In genomic region chr18:21191596-21192307, GRCh38 we compare ENCODE assay signal across 8 cellular contexts. TPM values are rescaled to one million over a fixed set of nuclear protein-coding genes. Genes with fewer than 3 reads are reported as not detected.
DNase-seq lines count a peak whose midpoint lies in the region; ATAC-seq, FAIRE-seq and TF ChIP-seq lines count a peak whose summit lies in the region.

No MANE protein-coding gene starts in this region.

- DNase-seq in AG04449 (ENCODE audit: low read depth, low spot score) (no peak), GM12865 (ENCODE audit: low read depth) (peak; percentile 52), NCI-H2029 (lab: John Stamatoyannopoulos, UW) (peak; percentile 33), left ventricle myocardium superior (peak; percentile 56), small intestine (peak; percentile 48)
- peak; percentile 46 for DNase-seq in activated CD8-positive, alpha-beta T cell treated with anti-CD3 and anti-CD28 coated beads for 36 hours

- CTCF ChIA-PET in AG04449 (lab: Yijun Ruan, JAX), result interaction anchor here (0.8 to 10.6 kb wide), 21 partner anchors 12 to 775 kb away, joined by 3 to 190 read pairs (median 4); partner anchors contain the start of gene ESCO1
- CTCF ChIA-PET in activated CD8-positive, alpha-beta T cell treated with anti-CD3 and anti-CD28 coated beads for 36 hours (lab: Charles Lee), result interaction anchor here (1.0 to 6.5 kb wide), 3 partner anchors 12 to 255 kb away, joined by 4 to 66 read pairs (median 6); no protein-coding TSS in a partner anchor

- no peaks in the 10 kb centered on the region for H3K9me3 Mint-ChIP-seq in activated CD8-positive, alpha-beta T cell treated with anti-CD3 and anti-CD28 coated beads for 36 hours

- intact Hi-C loops in activated CD8-positive, alpha-beta T cell treated with anti-CD3 and anti-CD28 coated beads for 36 hours (cut with micrococcal nuclease), result loop anchor here (10.0 kb wide), 1 partner anchor 293 kb away; no protein-coding TSS in a partner anchor
- intact Hi-C loops in left ventricle myocardium superior (cut with micrococcal nuclease), result no loop called here

- no peak overlapping the region for H3K4me3 Mint-ChIP-seq in activated CD8-positive, alpha-beta T cell treated with anti-CD3 and anti-CD28 coated beads for 36 hours

- H3K36me3 ChIP-seq in small intestine (ENCODE audit: control insufficient read depth in 2 of 2, insufficient read depth in 2 of 2, low read length in 2 of 2), result no peaks in the 10 kb centered on the region

- TF ChIP-seq CTCF in AG04449 (IDR thresholded peaks at IDR 0.05; ENCODE audit: insufficient read depth, low read length, missing control alignments) (peak; percentile 88), GM12865 (IDR thresholded peaks at IDR 0.05; ENCODE audit: insufficient read depth, low read depth, low read length, missing control alignments) (peak; percentile 57)
- no peak for TF ChIP-seq CTCF in activated CD8-positive, alpha-beta T cell treated with anti-CD3 and anti-CD28 coated beads for 36 hours (IDR thresholded peaks at IDR 0.05)

- no peak overlapping the region for H3K27ac ChIP-seq in small intestine (ENCODE audit: low read depth in 1 of 2, low read length in 1 of 2)

- no peak overlapping the region for H3K27ac Mint-ChIP-seq in activated CD8-positive, alpha-beta T cell treated with anti-CD3 and anti-CD28 coated beads for 36 hours

- POLR2A ChIA-PET in AG04449 (lab: Yijun Ruan, JAX), result interaction anchor here (0.6 kb wide), 2 partner anchors 74 to 409 kb away, joined by 3 read pairs; partner anchors contain the start of gene ESCO1
- POLR2A ChIA-PET in activated CD8-positive, alpha-beta T cell treated with anti-CD3 and anti-CD28 coated beads for 36 hours (lab: Charles Lee), result no interaction called here

- no peak for FAIRE-seq in small intestine (lab: Jason Lieb, UNC)

- H3K4me3 ChIP-seq in AG04449 (ENCODE audit: low read depth, low read length) (no peak overlapping the region), GM12865 (ENCODE audit: low read depth, low read length) (no peak overlapping the region), small intestine (ENCODE audit: low read depth in 1 of 2, low read length in 2 of 2) (no peak overlapping the region)

- ATAC-seq in activated CD8-positive, alpha-beta T cell treated with anti-CD3 and anti-CD28 coated beads for 36 hours, result no peak
- ATAC-seq in left ventricle myocardium superior (peak; percentile 81), GM19023 (IDR thresholded peaks at IDR 0.05; ENCODE audit: unreplicated experiment) (no peak), HG02981 (IDR thresholded peaks at IDR 0.05; ENCODE audit: unreplicated experiment) (no peak)

- 52 to 58% (median 54%) methylated on average over 7 of the region's 7 CpGs for WGBS in small intestine, 3 donors

- no peaks in the 10 kb centered on the region for H3K36me3 Mint-ChIP-seq in activated CD8-positive, alpha-beta T cell treated with anti-CD3 and anti-CD28 coated beads for 36 hours (ENCODE audit: low read depth)

- H3K9me3 ChIP-seq in small intestine (ENCODE audit: control insufficient read depth, low read depth), result no peaks in the 10 kb centered on the region

- H3K27me3 Mint-ChIP-seq in activated CD8-positive, alpha-beta T cell treated with anti-CD3 and anti-CD28 coated beads for 36 hours, result peaks cover 10% of the 10 kb centered on the region

- H3K27me3 ChIP-seq in small intestine (ENCODE audit: control insufficient read depth in 2 of 2, insufficient read depth in 2 of 2, low read length in 2 of 2), result no peaks in the 10 kb centered on the region

- H3K4me1 ChIP-seq in small intestine (ENCODE audit: control insufficient read depth in 2 of 2, insufficient read depth in 1 of 2, low read depth in 1 of 2, low read length in 1 of 2), result no peaks in the 10 kb centered on the region

- no peaks in the 10 kb centered on the region for H3K4me1 Mint-ChIP-seq in activated CD8-positive, alpha-beta T cell treated with anti-CD3 and anti-CD28 coated beads for 36 hours (ENCODE audit: low read depth)

RNA-seq across cellular contexts. Expression of gene GREB1L, which starts 50.3 kb away (rescaled TPM):
- total RNA-seq in activated CD8-positive, alpha-beta T cell treated with anti-CD3 and anti-CD28 coated beads for 36 hours, result not detected
- total RNA-seq in left ventricle myocardium superior, result 7.2 TPM
- polyA plus RNA-seq in small intestine, result under 1 TPM in 2 of 3 donors, not detected in 1; under 0.01 to 0.52 TPM
